ENCODE assay signal across 24 cellular contexts in the genomic region with DNA sequence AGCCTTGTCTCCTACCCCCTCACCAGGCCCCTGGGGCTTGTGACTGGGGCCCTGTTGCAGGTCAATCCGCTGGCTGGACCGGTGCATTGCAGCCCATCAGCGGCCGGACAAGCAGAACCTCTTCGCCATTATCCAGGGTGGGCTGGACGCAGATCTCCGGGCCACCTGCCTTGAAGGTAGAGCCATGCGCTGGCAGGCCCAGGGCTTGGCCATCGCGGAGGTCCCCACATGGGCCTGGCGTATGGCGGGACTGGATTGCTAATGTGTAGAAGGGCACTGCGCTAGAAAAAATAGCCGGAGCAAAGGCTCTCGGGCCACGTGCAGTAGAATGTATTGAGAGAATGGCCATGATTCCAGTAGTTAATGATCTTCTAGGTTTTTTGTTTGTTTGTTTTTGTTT. TPM values are rescaled to one million over a fixed set of nuclear protein-coding genes. Genes with fewer than 3 reads are reported as not detected.
DNase-seq lines count a peak whose midpoint lies in the region; ATAC-seq and TF ChIP-seq lines count a peak whose summit lies in the region.
"Had no signal": no experiment of that assay in that cellular context is flagged by ENCODE, and none has a peak within 500 bp of the region (broad histone marks: within the 10 kb centered on the region; RNA-seq: fewer than 3 reads in every experiment).

No MANE protein-coding gene starts in this region.

- intact Hi-C loops in Caco-2 (cut with micrococcal nuclease; ENCODE audit: unreplicated experiment): loop anchor here (1.0 kb wide), 1 partner anchor 10 kb away; no protein-coding TSS in a partner anchor
- intact Hi-C loops in posterior cingulate gyrus (cut with DNase I): no loop called here

- H3K4me1 Mint-ChIP-seq in Caco-2 (ENCODE audit: low read depth, unreplicated experiment) (no peaks in the 10 kb centered on the region), nephron progenitor cell (peaks cover 21% of the 10 kb centered on the region)
- H3K4me1 Mint-ChIP-seq: B cell had no signal

- H3K36me3 ChIP-seq in SK-N-SH (replicated peaks in 1 of 2; ENCODE audit: control insufficient read depth in 1 of 2, insufficient read depth in 2 of 2, low read length in 1 of 2) (peaks cover 0 to 5% of the 10 kb centered on the region in 2 experiments), Caco-2 (ENCODE audit: control insufficient read depth, insufficient read depth, low read length) (no peaks in the 10 kb centered on the region)

- no peak for ATAC-seq in SK-N-SH treated with all-trans-retinoic acid at 6 μM for 48 hours
- ATAC-seq in esophagus mucosa: peak; percentile 12
- ATAC-seq: A549; CD8-positive, alpha-beta T cell had no signal

- no peaks in the 10 kb centered on the region for H3K9me2 ChIP-seq in SK-N-SH

- TF ChIP-seq EP300 in SK-N-SH (IDR thresholded peaks at IDR 0.05; ENCODE audit: borderline replicate concordance in 1 of 2, low read depth in 1 of 2, low read length in 1 of 2): no peak

- POLR2A ChIA-PET in SK-N-SH (lab: Yijun Ruan, JAX): no interaction called here
- POLR2A ChIA-PET in Caco-2 (lab: Charles Lee): interaction anchor here (1.0 kb wide), 2 partner anchors 10 to 128 kb away, joined by 5 to 6 read pairs; a partner anchor contains a TSS
- POLR2A ChIA-PET in HEK293T (lab: Yijun Ruan, JAX): no interaction called here

- WGBS in SK-N-SH (ENCODE audit: low lambda C conversion rate): 100% methylated on average over 6 of the region's 16 CpGs

- H3K79me2 ChIP-seq in SK-N-SH (ENCODE audit: insufficient read depth): peaks cover under 1% of the 10 kb centered on the region; the same call in 1 of the 2 replicates

- no peaks in the 10 kb centered on the region for H4K20me1 ChIP-seq in SK-N-SH (ENCODE audit: insufficient read depth)

- TF ChIP-seq CTCF in SK-N-SH (IDR thresholded peaks at IDR 0.05) (no peak), Caco-2 (IDR thresholded peaks at IDR 0.05; ENCODE audit: insufficient read depth in 1 of 2, low read depth in 1 of 2, low read length in 1 of 2, severe bottlenecking in 1 of 2, unreplicated experiment in 1 of 2) (no peak), nephron progenitor cell (IDR thresholded peaks at IDR 0.05) (no peak)

- H2AFZ ChIP-seq in SK-N-SH (ENCODE audit: low read depth): no peak overlapping the region

- TF ChIP-seq RAD21 in SK-N-SH (IDR thresholded peaks at IDR 0.05; ENCODE audit: low read length): no peak

- H3K9ac ChIP-seq in SK-N-SH: no peak overlapping the region
- H3K9ac ChIP-seq: BLaER1 treated with 17β-estradiol and CSF1 and Interleukin-3, amounts not matched to agents 10 nM and 100 nM had no signal

- no peaks in the 10 kb centered on the region for H3K27me3 ChIP-seq in SK-N-SH (ENCODE audit: insufficient read depth)
- no peaks in the 10 kb centered on the region for H3K27me3 ChIP-seq in Caco-2 (replicated peaks; ENCODE audit: control insufficient read depth, insufficient read depth, low read length)
- H3K27me3 ChIP-seq: BLaER1 treated with 17β-estradiol and CSF1 and Interleukin-3, amounts not matched to agents 10 nM and 100 nM had no signal

- H3K9me3 ChIP-seq in SK-N-SH (no peaks in the 10 kb centered on the region), Caco-2 (no peaks in the 10 kb centered on the region)
- H3K9me3 ChIP-seq: A549; BLaER1 treated with 17β-estradiol and CSF1 and Interleukin-3, amounts not matched to agents 10 nM and 100 nM had no signal

- H3K4me3 ChIP-seq in SK-N-SH (ENCODE audit: low read depth in 2 of 2, low read length in 1 of 2): no peak overlapping the region
- H3K4me3 ChIP-seq in Caco-2 (ENCODE audit: low read depth, low read length): no peak overlapping the region
- H3K4me3 ChIP-seq: A549; BLaER1 treated with 17β-estradiol and CSF1 and Interleukin-3, amounts not matched to agents 10 nM and 100 nM; GM12878 had no signal

- BruUV-seq in Caco-2 (replicated peaks; lab: Mats Ljungman, UMichigan): no TSS peak

- no peak overlapping the region for H3K4me3 Mint-ChIP-seq in Caco-2 (ENCODE audit: unreplicated experiment)
- no peak overlapping the region for H3K4me3 Mint-ChIP-seq in nephron progenitor cell
- H3K4me3 Mint-ChIP-seq: B cell; CD4-positive, alpha-beta T cell; CD8-positive, alpha-beta T cell had no signal

- H3K4me1 ChIP-seq in SK-N-SH (ENCODE audit: control insufficient read depth in 1 of 2, insufficient read depth in 2 of 2, low read depth in 1 of 2, low read length in 1 of 2) (no peaks in the 10 kb centered on the region), Caco-2 (peaks cover 9% of the 10 kb centered on the region; the same call in 1 of the 2 replicates)
- H3K4me1 ChIP-seq: A549 had no signal

- no peak overlapping the region for H3K4me2 ChIP-seq in SK-N-SH
- H3K4me2 ChIP-seq: A549; BLaER1 treated with 17β-estradiol and CSF1 and Interleukin-3, amounts not matched to agents 10 nM and 100 nM had no signal

- peak overlapping the region; percentile 63 for H3K27ac Mint-ChIP-seq in Caco-2 (ENCODE audit: unreplicated experiment)
- H3K27ac Mint-ChIP-seq in nephron progenitor cell: peak overlapping the region; percentile 25
- H3K27ac Mint-ChIP-seq: B cell; CD4-positive, alpha-beta T cell; CD8-positive, alpha-beta T cell had no signal

- H3K9me3 Mint-ChIP-seq in Caco-2 (ENCODE audit: unreplicated experiment) (no peaks in the 10 kb centered on the region), nephron progenitor cell (no peaks in the 10 kb centered on the region)
- H3K9me3 Mint-ChIP-seq: CD4-positive, alpha-beta T cell; CD8-positive, alpha-beta T cell had no signal

- CTCF ChIA-PET in SK-N-SH (lab: Yijun Ruan, JAX) (interaction anchor here (0.6 to 2.8 kb wide), 2 partner anchors 10 to 62 kb away, joined by 3 to 10 read pairs; a partner anchor contains a TSS), Caco-2 (lab: Charles Lee) (interaction anchor here (0.5 to 1.2 kb wide), 3 partner anchors 9 to 228 kb away, joined by 3 to 8 read pairs (median 3); no protein-coding TSS in a partner anchor), HEK293T (lab: Yijun Ruan, JAX) (no interaction called here)

- H3F3A ChIP-seq in SK-N-SH (replicated peaks; ENCODE audit: insufficient read depth): no peaks in the 10 kb centered on the region

- H3K27me3 Mint-ChIP-seq in Caco-2 (ENCODE audit: insufficient read depth, unreplicated experiment): no peaks in the 10 kb centered on the region
- H3K27me3 Mint-ChIP-seq in nephron progenitor cell (ENCODE audit: low read depth, poor library complexity): no peaks in the 10 kb centered on the region
- H3K27me3 Mint-ChIP-seq: B cell; CD4-positive, alpha-beta T cell had no signal

- H3K36me3 Mint-ChIP-seq in Caco-2 (ENCODE audit: insufficient read depth, unreplicated experiment) (peaks cover 32% of the 10 kb centered on the region), nephron progenitor cell (ENCODE audit: low read depth) (peaks cover 7% of the 10 kb centered on the region)

- H3K27ac ChIP-seq in SK-N-SH (ENCODE audit: low read depth in 2 of 2, low read length in 1 of 2): no peak overlapping the region
- H3K27ac ChIP-seq: 22Rv1; A549; BLaER1 treated with 17β-estradiol and CSF1 and Interleukin-3, amounts not matched to agents 10 nM and 100 nM; C4-2B had no signal

- DNase-seq in SK-N-SH: peak; percentile 10
- no peak for DNase-seq in Caco-2
- DNase-seq in nephron progenitor cell: no peak
- no peak for DNase-seq in posterior cingulate gyrus
- no peak for DNase-seq in NCI-H1930 (lab: John Stamatoyannopoulos, UW)
- DNase-seq in HEK293T (ENCODE audit: extremely low spot score): no peak
- DNase-seq: AML-193; CD4-positive, alpha-beta T cell; CD8-positive, alpha-beta T cell; DMS 273 treated with DMSO at 0.1 percent for 48 hours; DMS153; DMS53; DMS79; DND-41; EL; GDM1 had no signal

TF ChIP-seq in SK-N-SH, 30 proteins besides CTCF, POLR2A, EP300 and RAD21 (continues in another document):
- TF ChIP-seq RXRA (IDR thresholded peaks at IDR 0.05; ENCODE audit: borderline replicate concordance, low read depth) (no peak), GABPA (IDR thresholded peaks at IDR 0.05; ENCODE audit: low read depth) (no peak), MXI1 (IDR thresholded peaks at IDR 0.05; ENCODE audit: low read depth, low read length) (no peak), TAF1 (IDR thresholded peaks at IDR 0.05; ENCODE audit: borderline replicate concordance, low read depth, low read length) (no peak), CHD2 (IDR thresholded peaks at IDR 0.05; ENCODE audit: low read length, partially characterized antibody) (no peak), NFIC (IDR thresholded peaks at IDR 0.05; ENCODE audit: borderline replicate concordance) (no peak)

TF ChIP-seq in SK-N-SH treated with all-trans-retinoic acid at 6 μM for 48 hours, 23 proteins besides CTCF, POLR2A, EP300 and RAD21:
- TF ChIP-seq ZNF70 (CRISPR knock-in tag; IDR thresholded peaks at IDR 0.05) (no peak), ESRRG (CRISPR knock-in tag; IDR thresholded peaks at IDR 0.05) (no peak), PPARA (CRISPR knock-in tag; IDR thresholded peaks at IDR 0.05; ENCODE audit: borderline replicate concordance) (no peak)

TF ChIP-seq in HEK293T, 16 proteins besides CTCF, POLR2A, EP300 and RAD21 (continues in another document):
- TF ChIP-seq TARDBP (IDR thresholded peaks at IDR 0.05): no peak
- no peak for TF ChIP-seq SP1 (IDR thresholded peaks at IDR 0.05)
- no peak for TF ChIP-seq FOXK2 (IDR thresholded peaks at IDR 0.05)
- TF ChIP-seq L3MBTL2 (conservative IDR thresholded peaks at IDR 0.05): no peak
- no peak for TF ChIP-seq CTBP1 (IDR thresholded peaks at IDR 0.05; ENCODE audit: borderline replicate concordance)
- TF ChIP-seq LEF1 (IDR thresholded peaks at IDR 0.05; ENCODE audit: borderline replicate concordance): no peak
- TF ChIP-seq HDGF (IDR thresholded peaks at IDR 0.05; ENCODE audit: borderline replicate concordance): no peak

RNA-seq across cellular contexts. Expression of a gene that starts 6.2 kb away (rescaled TPM):
- polyA plus RNA-seq in SK-N-SH (2012; rRNA removed): 108 and 115 TPM in 2 replicates
- polyA plus RNA-seq in SK-N-SH (2012; cell fraction: cytosol; rRNA removed): 28.1 and 48.7 TPM in 2 replicates
- polyA plus RNA-seq in SK-N-SH (2012; cell fraction: nucleus; rRNA removed): 464 and 520 TPM in 2 replicates
- total RNA-seq in Caco-2 (2022) (32.2 and 43.4 TPM in 2 replicates), esophagus mucosa (30.5 TPM)

RNA-seq across cellular contexts. Expression of a gene that starts 10.4 kb away (rescaled TPM):
- 52.5 and 53.6 TPM in 2 replicates for polyA plus RNA-seq in SK-N-SH (2012; rRNA removed)
- polyA plus RNA-seq in SK-N-SH (2012; cell fraction: cytosol; rRNA removed): 20.5 and 31.8 TPM in 2 replicates
- polyA plus RNA-seq in SK-N-SH (2012; cell fraction: nucleus; rRNA removed): 159 and 212 TPM in 2 replicates
- total RNA-seq in Caco-2 (2022) (137 and 138 TPM in 2 replicates), esophagus mucosa (79.8 TPM)

RNA-seq across cellular contexts. Expression of a gene that starts 53.3 kb away (rescaled TPM):
- polyA plus RNA-seq in SK-N-SH (2012; rRNA removed): 203 and 229 TPM in 2 replicates
- 97.9 and 126 TPM in 2 replicates for polyA plus RNA-seq in SK-N-SH (2012; cell fraction: cytosol; rRNA removed)
- polyA plus RNA-seq in SK-N-SH (2012; cell fraction: nucleus; rRNA removed): 699 and 751 TPM in 2 replicates
- 399 and 401 TPM in 2 replicates for total RNA-seq in Caco-2 (2022)
- total RNA-seq in esophagus mucosa: 160 TPM
